Comparison of ENCODE assay signal across 32 cellular contexts in the genomic region with DNA sequence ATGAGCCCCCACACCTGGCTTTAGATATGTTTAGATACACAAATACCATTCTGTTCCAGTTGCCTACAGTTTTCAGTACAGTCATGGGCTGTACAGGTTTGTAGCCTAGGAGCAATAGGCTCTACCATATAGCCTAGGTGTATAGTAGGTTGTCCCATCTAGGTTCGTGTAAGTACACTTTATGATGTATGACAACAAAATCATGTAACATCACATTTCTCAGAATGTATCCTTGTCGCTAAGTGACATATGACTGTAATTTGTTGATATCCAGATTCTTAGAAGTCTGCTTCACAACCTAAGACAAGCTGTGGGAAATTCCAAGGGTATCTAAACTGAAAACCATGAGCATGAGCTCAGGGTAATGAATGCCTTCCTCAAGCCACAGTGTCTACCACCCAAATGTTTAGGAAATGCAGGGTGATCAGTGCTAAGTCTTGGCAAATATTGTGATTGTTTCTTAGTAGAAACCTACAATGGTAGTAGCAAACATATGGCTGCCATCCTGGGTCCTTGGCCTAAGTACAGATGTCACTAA. TPM values are rescaled to one million over a fixed set of nuclear protein-coding genes. Genes with fewer than 3 reads are reported as not detected.
"Had no signal": no experiment of that assay in that cellular context is flagged by ENCODE, and none has a peak within 500 bp of the region (broad histone marks: within the 10 kb centered on the region; RNA-seq: fewer than 3 reads in every experiment).

No MANE protein-coding gene starts in this region.

- DNase-seq: activated CD4-positive, alpha-beta T cell treated with anti-CD3 and anti-CD28 coated beads for 48 hours; activated CD4-positive, CD25-positive, alpha-beta regulatory T cell treated with anti-CD3 and anti-CD28 coated beads, Interleukin-2, amount 50 U/mL, for 72 hours; activated CD8-positive, alpha-beta memory T cell treated with anti-CD3 and anti-CD28 coated beads, Interleukin-2, amount 50 U/mL, for 4 hours; activated gamma-delta T cell; activated naive CD4-positive, alpha-beta T cell treated with Interleukin-2 at 50 U/mL for 16 hours; activated T-cell treated with anti-CD3 and anti-CD28 coated beads for 4 hours; activated T-cell treated with anti-CD3 and anti-CD28 coated beads, Interleukin-2, amount 50 U/mL, for 4 hours; amniotic stem cell; aorta; brain microvascular endothelial cell; NCI-H1092 treated with DMSO at 0.1 percent for 48 hours; NCI-H146; NCI-H187; NCI-H2029 treated with DMSO at 0.1 percent for 48 hours; NCI-H2107; NCI-H2171; NCI-H510A; NCI-H526; NCI-H748 treated with DMSO at 0.1 percent for 48 hours; NK-92 treated with Interleukin-12 subunit alpha and Interleukin-12 subunit beta, amount 100 ng/mL, for 24 hours; PC-3; Peyer's patch; RPMI8226; SHP77 treated with DMSO at 0.1 percent for 48 hours; SK-N-SH had no signal

- H3K36me3 ChIP-seq: brain microvascular endothelial cell, cardiac muscle cell, Peyer's patch, SJSA1 had no signal

- H3K4me3 Mint-ChIP-seq: activated T-cell treated with anti-CD3 and anti-CD28 coated beads, Interleukin-2, amount 50 U/mL, for 4 hours; T-helper 1 cell treated with Interleukin-12 subunit alpha and Interleukin-12 subunit beta and Interleukin-4 antibody, amounts not matched to agents 30 μg/mL and 1 μg/mL, for 36 hours; T-helper 2 cell treated with Interferon-gamma antibody and Interleukin-4, amounts not matched to agents 5 μg/mL and 100 μg/mL, for 36 hours had no signal

- H3K27me3 ChIP-seq: brain microvascular endothelial cell, cardiac muscle cell, Peyer's patch, SJSA1 had no signal

- H3K4me1 ChIP-seq: Peyer's patch had no signal

- H3K4me3 ChIP-seq: cardiac muscle cell, K562, Peyer's patch, SJSA1 had no signal

- H3K36me3 Mint-ChIP-seq: activated naive CD4-positive, alpha-beta T cell treated with anti-CD3 and anti-CD28 coated beads, Interleukin-2, amount 50 U/mL, for 72 hours had no signal

- H3K9me3 ChIP-seq: Peyer's patch, SJSA1, SK-N-SH had no signal

- ATAC-seq: K562, PC-3 had no signal

- FAIRE-seq: K562 had no signal

- H3K27ac ChIP-seq: brain microvascular endothelial cell, cardiac muscle cell, Peyer's patch, SJSA1 had no signal

- H3K9me3 Mint-ChIP-seq: activated T-helper 2 cell treated with anti-CD3 and anti-CD28 coated beads, Interferon-gamma antibody, Interleukin-2, Interleukin-4, amounts not matched to agents 10 μg/mL and 5 μg/mL and 100 μg/mL, durations not matched to agents 14 hours and 24 hours and 36 hours; T-helper 1 cell treated with Interleukin-12 subunit alpha and Interleukin-12 subunit beta and Interleukin-4 antibody, amounts not matched to agents 30 μg/mL and 1 μg/mL, for 36 hours; T-helper 2 cell treated with Interferon-gamma antibody and Interleukin-4, amounts not matched to agents 5 μg/mL and 100 μg/mL, for 36 hours had no signal

- H3K27ac Mint-ChIP-seq: activated naive CD4-positive, alpha-beta T cell treated with anti-CD3 and anti-CD28 coated beads, Interleukin-2, amount 50 U/mL, for 72 hours; activated T-helper 2 cell treated with anti-CD3 and anti-CD28 coated beads, Interferon-gamma antibody, Interleukin-2, Interleukin-4, amounts not matched to agents 10 μg/mL and 5 μg/mL and 100 μg/mL, durations not matched to agents 14 hours and 24 hours and 36 hours; T-helper 1 cell treated with Interleukin-12 subunit alpha and Interleukin-12 subunit beta and Interleukin-4 antibody, amounts not matched to agents 30 μg/mL and 1 μg/mL, for 36 hours; T-helper 2 cell treated with Interferon-gamma antibody and Interleukin-4, amounts not matched to agents 5 μg/mL and 100 μg/mL, for 36 hours had no signal

RNA-seq across cellular contexts. Expression of a gene that starts 8.4 kb away (rescaled TPM):
- total RNA-seq: activated naive CD4-positive, alpha-beta T cell treated with anti-CD3 and anti-CD28 coated beads, Interleukin-2, amount 50 U/mL, for 72 hours; activated T-cell treated with anti-CD3 and anti-CD28 coated beads, Interleukin-2, amount 50 U/mL, for 4 hours; activated T-helper 2 cell treated with anti-CD3 and anti-CD28 coated beads, Interferon-gamma antibody, Interleukin-2, Interleukin-4, amounts not matched to agents 10 μg/mL and 5 μg/mL and 100 μg/mL, durations not matched to agents 14 hours and 24 hours and 36 hours; cardiac muscle cell; K562; PC-3 had no signal
- polyA plus RNA-seq: cardiac muscle cell had no signal

RNA-seq across cellular contexts. Expression of a gene that starts 45.1 kb away (rescaled TPM):
- total RNA-seq: activated naive CD4-positive, alpha-beta T cell treated with anti-CD3 and anti-CD28 coated beads, Interleukin-2, amount 50 U/mL, for 72 hours; activated T-cell treated with anti-CD3 and anti-CD28 coated beads, Interleukin-2, amount 50 U/mL, for 4 hours; activated T-helper 2 cell treated with anti-CD3 and anti-CD28 coated beads, Interferon-gamma antibody, Interleukin-2, Interleukin-4, amounts not matched to agents 10 μg/mL and 5 μg/mL and 100 μg/mL, durations not matched to agents 14 hours and 24 hours and 36 hours; cardiac muscle cell; K562; PC-3; SJSA1 had no signal
